1 cellular context compared by ENCODE assay signal in the genomic region with DNA sequence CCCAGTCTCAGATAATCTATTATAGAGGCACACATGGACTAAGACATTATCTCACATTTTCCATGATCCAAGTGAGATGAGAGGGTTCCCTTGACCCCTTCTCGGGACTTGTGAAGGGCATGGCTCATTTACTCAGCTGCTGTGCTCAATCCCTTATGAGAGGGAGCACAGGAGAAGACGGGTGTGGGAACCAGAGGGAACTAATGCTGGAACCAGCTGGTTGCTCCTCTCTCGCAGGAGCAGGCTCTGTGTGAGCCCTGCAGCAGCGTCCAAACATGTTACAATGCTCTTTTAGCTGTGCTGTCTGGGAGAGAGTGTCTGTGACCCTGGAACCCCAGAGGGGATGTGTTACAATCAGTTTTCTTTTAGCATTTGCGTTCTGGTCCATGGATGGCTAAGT.
TF ChIP-seq lines count a peak whose summit lies in the region.

No MANE protein-coding gene starts in this region.

TF ChIP-seq in H1, 55 proteins besides CTCF, POLR2A, EP300 and RAD21:
- TF ChIP-seq SP2 (IDR thresholded peaks at IDR 0.05; ENCODE audit: low read length) (no peak), YY1 (IDR thresholded peaks at IDR 0.05; ENCODE audit: low read depth, low read length) (no peak), RBBP5 (IDR thresholded peaks at IDR 0.05; ENCODE audit: borderline replicate concordance, low read depth, low read length) (no peak), EZH2 (IDR thresholded peaks at IDR 0.05; ENCODE audit: low read depth, low read length, severe bottlenecking) (no peak), POLR2AphosphoS5 (IDR thresholded peaks at IDR 0.05; ENCODE audit: low read depth, low read length) (no peak), SUZ12 (IDR thresholded peaks at IDR 0.05; ENCODE audit: low read length) (no peak), NANOG (IDR thresholded peaks at IDR 0.05; ENCODE audit: insufficient read depth, low read depth, low read length, poor library complexity, severe bottlenecking) (no peak), RFX5 (IDR thresholded peaks at IDR 0.05; ENCODE audit: borderline replicate concordance, low read depth, low read length) (no peak)
TF ChIP-seq in H1: peak in this region for 0.
